1 cellular context compared by ENCODE assay signal in the genomic region with DNA sequence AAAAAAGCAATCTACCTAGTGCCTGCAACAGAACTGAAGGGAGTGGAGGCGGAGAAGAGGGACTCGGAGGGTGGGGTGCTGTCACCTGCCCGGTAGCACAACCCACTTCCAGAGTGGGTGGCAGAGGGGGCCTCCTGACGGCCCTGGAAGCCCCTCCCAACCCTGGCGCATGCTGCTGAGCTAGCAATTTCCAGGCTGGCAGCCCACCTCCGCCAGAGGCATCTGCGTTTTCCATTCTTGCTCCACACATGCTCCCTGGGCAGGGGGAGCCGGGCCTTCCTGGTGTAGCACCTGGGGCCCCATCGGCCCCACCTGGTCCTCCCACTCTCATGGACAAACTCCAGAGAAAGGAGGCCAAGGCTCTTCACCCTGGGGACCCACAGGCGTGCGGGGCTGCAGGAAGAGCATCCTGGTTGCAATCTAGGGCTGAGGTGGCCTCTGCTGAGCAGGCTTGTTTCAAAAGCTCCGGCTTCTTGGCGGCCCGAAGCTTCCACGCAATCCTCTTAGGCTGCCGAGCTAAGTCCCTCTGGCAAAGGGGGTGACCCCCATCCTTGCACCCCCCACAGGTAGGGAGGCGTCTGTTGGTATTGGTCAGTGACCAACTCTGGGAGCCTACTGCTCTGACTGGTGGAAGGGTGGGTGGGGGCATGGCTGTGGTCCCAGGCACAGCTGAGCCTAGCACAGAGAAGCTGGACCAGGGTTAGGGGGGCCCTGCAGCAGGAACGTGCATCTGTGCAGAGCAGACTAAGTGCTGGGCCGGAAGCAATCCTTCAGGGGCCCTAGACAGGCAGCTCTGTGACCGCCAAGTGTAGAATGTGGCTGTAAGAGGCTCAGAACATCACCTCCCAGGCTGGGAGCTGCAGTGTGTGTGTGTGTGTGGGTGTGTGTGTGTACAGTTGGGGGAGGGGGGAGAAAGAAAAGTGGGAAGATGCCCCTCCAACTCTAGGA.
TF ChIP-seq lines count a peak whose summit lies in the region.

No MANE protein-coding gene starts in this region.

TF ChIP-seq in HepG2, 621 proteins besides CTCF, POLR2A, EP300 and RAD21 (continued from another document and continues in another):
- TF ChIP-seq, protein P1, sequence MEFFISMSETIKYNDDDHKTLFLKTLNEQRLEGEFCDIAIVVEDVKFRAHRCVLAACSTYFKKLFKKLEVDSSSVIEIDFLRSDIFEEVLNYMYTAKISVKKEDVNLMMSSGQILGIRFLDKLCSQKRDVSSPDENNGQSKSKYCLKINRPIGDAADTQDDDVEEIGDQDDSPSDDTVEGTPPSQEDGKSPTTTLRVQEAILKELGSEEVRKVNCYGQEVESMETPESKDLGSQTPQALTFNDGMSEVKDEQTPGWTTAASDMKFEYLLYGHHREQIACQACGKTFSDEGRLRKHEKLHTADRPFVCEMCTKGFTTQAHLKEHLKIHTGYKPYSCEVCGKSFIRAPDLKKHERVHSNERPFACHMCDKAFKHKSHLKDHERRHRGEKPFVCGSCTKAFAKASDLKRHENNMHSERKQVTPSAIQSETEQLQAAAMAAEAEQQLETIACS (CRISPR knock-in tag; IDR thresholded peaks at IDR 0.05): no peak
- no peak for TF ChIP-seq KDM3A (CRISPR knock-in tag; IDR thresholded peaks at IDR 0.05; ENCODE audit: low read depth)
- TF ChIP-seq, protein P2, sequence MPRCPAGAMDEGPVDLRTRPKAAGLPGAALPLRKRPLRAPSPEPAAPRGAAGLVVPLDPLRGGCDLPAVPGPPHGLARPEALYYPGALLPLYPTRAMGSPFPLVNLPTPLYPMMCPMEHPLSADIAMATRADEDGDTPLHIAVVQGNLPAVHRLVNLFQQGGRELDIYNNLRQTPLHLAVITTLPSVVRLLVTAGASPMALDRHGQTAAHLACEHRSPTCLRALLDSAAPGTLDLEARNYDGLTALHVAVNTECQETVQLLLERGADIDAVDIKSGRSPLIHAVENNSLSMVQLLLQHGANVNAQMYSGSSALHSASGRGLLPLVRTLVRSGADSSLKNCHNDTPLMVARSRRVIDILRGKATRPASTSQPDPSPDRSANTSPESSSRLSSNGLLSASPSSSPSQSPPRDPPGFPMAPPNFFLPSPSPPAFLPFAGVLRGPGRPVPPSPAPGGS (CRISPR knock-in tag; IDR thresholded peaks at IDR 0.05): peak; percentile 22; the same call in 1 of the 2 replicates
- no peak for TF ChIP-seq GTF3A (CRISPR knock-in tag; conservative IDR thresholded peaks at IDR 0.05)
- TF ChIP-seq, protein P3, sequence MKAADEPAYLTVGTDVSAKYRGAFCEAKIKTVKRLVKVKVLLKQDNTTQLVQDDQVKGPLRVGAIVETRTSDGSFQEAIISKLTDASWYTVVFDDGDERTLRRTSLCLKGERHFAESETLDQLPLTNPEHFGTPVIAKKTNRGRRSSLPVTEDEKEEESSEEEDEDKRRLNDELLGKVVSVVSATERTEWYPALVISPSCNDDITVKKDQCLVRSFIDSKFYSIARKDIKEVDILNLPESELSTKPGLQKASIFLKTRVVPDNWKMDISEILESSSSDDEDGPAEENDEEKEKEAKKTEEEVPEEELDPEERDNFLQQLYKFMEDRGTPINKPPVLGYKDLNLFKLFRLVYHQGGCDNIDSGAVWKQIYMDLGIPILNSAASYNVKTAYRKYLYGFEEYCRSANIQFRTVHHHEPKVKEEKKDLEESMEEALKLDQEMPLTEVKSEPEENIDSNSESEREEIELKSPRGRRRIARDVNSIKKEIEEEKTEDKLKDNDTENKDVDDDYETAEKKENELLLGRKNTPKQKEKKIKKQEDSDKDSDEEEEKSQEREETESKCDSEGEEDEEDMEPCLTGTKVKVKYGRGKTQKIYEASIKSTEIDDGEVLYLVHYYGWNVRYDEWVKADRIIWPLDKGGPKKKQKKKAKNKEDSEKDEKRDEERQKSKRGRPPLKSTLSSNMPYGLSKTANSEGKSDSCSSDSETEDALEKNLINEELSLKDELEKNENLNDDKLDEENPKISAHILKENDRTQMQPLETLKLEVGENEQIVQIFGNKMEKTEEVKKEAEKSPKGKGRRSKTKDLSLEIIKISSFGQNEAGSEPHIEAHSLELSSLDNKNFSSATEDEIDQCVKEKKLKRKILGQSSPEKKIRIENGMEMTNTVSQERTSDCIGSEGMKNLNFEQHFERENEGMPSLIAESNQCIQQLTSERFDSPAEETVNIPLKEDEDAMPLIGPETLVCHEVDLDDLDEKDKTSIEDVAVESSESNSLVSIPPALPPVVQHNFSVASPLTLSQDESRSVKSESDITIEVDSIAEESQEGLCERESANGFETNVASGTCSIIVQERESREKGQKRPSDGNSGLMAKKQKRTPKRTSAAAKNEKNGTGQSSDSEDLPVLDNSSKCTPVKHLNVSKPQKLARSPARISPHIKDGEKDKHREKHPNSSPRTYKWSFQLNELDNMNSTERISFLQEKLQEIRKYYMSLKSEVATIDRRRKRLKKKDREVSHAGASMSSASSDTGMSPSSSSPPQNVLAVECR (CRISPR knock-in tag; IDR thresholded peaks at IDR 0.05; ENCODE audit: borderline replicate concordance): 0 out of 2 replicates have a peak, but pooled peaks have one; percentile 34
- TF ChIP-seq NONO (IDR thresholded peaks at IDR 0.05): no peak
- no peak for TF ChIP-seq NONO (CRISPR knock-in tag; conservative IDR thresholded peaks at IDR 0.05)
- TF ChIP-seq RBM39 (IDR thresholded peaks at IDR 0.05; ENCODE audit: low read depth, low read length, poor library complexity, severe bottlenecking): peak; percentile 18
- TF ChIP-seq, protein P4, sequence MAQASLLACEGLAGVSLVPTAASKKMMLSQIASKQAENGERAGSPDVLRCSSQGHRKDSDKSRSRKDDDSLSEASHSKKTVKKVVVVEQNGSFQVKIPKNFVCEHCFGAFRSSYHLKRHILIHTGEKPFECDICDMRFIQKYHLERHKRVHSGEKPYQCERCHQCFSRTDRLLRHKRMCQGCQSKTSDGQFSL (CRISPR knock-in tag; IDR thresholded peaks at IDR 0.05): 0 out of 2 replicates have a peak, but pooled peaks have one; percentile 36
- TF ChIP-seq ETV5 (CRISPR knock-in tag; IDR thresholded peaks at IDR 0.05; ENCODE audit: borderline replicate concordance): peak; percentile 36; the same call in 1 of the 2 replicates
- no peak for TF ChIP-seq ZNF749 (CRISPR knock-in tag; IDR thresholded peaks at IDR 0.05; ENCODE audit: borderline replicate concordance)
- peak; percentile 68 to 77 for TF ChIP-seq MAFK (conservative IDR thresholded peaks at IDR 0.05 in 1 of 2, IDR thresholded peaks at IDR 0.05 in 1 of 2; ENCODE audit: low read length in 2 of 2)
- no peak for TF ChIP-seq ZNF605 (CRISPR knock-in tag; IDR thresholded peaks at IDR 0.05)
- TF ChIP-seq ZNF737 (CRISPR knock-in tag; IDR thresholded peaks at IDR 0.05; ENCODE audit: borderline replicate concordance): no peak
- TF ChIP-seq ZNF543 (CRISPR knock-in tag; IDR thresholded peaks at IDR 0.05): no peak
- TF ChIP-seq, protein P5, sequence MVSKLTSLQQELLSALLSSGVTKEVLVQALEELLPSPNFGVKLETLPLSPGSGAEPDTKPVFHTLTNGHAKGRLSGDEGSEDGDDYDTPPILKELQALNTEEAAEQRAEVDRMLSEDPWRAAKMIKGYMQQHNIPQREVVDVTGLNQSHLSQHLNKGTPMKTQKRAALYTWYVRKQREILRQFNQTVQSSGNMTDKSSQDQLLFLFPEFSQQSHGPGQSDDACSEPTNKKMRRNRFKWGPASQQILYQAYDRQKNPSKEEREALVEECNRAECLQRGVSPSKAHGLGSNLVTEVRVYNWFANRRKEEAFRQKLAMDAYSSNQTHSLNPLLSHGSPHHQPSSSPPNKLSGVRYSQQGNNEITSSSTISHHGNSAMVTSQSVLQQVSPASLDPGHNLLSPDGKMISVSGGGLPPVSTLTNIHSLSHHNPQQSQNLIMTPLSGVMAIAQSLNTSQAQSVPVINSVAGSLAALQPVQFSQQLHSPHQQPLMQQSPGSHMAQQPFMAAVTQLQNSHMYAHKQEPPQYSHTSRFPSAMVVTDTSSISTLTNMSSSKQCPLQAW (CRISPR knock-in tag; IDR thresholded peaks at IDR 0.05): no peak
- peak; percentile 18; the same call in 1 of the 2 replicates for TF ChIP-seq SAP130 (CRISPR knock-in tag; IDR thresholded peaks at IDR 0.05; ENCODE audit: low read depth)
- TF ChIP-seq SRSF4 (IDR thresholded peaks at IDR 0.05; ENCODE audit: low read depth, low read length, poor library complexity, severe bottlenecking): no peak
- TF ChIP-seq, protein P6, sequence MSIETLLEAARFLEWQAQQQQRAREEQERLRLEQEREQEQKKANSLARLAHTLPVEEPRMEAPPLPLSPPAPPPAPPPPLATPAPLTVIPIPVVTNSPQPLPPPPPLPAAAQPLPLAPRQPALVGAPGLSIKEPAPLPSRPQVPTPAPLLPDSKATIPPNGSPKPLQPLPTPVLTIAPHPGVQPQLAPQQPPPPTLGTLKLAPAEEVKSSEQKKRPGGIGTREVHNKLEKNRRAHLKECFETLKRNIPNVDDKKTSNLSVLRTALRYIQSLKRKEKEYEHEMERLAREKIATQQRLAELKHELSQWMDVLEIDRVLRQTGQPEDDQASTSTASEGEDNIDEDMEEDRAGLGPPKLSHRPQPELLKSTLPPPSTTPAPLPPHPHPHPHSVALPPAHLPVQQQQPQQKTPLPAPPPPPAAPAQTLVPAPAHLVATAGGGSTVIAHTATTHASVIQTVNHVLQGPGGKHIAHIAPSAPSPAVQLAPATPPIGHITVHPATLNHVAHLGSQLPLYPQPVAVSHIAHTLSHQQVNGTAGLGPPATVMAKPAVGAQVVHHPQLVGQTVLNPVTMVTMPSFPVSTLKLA (IDR thresholded peaks at IDR 0.05): no peak
- TF ChIP-seq ZNF577 (CRISPR knock-in tag; IDR thresholded peaks at IDR 0.05; ENCODE audit: borderline replicate concordance, low read depth): no peak
- TF ChIP-seq, protein P7, sequence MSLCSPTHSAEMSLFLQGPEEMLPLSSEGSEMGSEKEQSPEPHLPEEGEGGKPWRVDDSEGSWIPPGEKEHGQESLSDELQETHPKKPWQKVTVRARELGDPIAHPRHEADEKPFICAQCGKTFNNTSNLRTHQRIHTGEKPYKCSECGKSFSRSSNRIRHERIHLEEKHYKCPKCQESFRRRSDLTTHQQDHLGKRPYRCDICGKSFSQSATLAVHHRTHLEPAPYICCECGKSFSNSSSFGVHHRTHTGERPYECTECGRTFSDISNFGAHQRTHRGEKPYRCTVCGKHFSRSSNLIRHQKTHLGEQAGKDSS (CRISPR knock-in tag; IDR thresholded peaks at IDR 0.05; ENCODE audit: borderline replicate concordance, low read depth): no peak
- TF ChIP-seq TGIF2 (CRISPR knock-in tag; IDR thresholded peaks at IDR 0.05): 0 out of 2 replicates have a peak, but pooled peaks have one; percentile 38
- TF ChIP-seq, protein P8, sequence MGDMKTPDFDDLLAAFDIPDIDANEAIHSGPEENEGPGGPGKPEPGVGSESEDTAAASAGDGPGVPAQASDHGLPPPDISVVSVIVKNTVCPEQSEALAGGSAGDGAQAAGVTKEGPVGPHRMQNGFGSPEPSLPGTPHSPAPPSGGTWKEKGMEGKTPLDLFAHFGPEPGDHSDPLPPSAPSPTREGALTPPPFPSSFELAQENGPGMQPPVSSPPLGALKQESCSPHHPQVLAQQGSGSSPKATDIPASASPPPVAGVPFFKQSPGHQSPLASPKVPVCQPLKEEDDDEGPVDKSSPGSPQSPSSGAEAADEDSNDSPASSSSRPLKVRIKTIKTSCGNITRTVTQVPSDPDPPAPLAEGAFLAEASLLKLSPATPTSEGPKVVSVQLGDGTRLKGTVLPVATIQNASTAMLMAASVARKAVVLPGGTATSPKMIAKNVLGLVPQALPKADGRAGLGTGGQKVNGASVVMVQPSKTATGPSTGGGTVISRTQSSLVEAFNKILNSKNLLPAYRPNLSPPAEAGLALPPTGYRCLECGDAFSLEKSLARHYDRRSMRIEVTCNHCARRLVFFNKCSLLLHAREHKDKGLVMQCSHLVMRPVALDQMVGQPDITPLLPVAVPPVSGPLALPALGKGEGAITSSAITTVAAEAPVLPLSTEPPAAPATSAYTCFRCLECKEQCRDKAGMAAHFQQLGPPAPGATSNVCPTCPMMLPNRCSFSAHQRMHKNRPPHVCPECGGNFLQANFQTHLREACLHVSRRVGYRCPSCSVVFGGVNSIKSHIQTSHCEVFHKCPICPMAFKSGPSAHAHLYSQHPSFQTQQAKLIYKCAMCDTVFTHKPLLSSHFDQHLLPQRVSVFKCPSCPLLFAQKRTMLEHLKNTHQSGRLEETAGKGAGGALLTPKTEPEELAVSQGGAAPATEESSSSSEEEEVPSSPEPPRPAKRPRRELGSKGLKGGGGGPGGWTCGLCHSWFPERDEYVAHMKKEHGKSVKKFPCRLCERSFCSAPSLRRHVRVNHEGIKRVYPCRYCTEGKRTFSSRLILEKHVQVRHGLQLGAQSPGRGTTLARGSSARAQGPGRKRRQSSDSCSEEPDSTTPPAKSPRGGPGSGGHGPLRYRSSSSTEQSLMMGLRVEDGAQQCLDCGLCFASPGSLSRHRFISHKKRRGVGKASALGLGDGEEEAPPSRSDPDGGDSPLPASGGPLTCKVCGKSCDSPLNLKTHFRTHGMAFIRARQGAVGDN (CRISPR knock-in tag; IDR thresholded peaks at IDR 0.05): peak; percentile 48
- no peak for TF ChIP-seq PITX1 (CRISPR knock-in tag; IDR thresholded peaks at IDR 0.05)
- TF ChIP-seq, protein P9, sequence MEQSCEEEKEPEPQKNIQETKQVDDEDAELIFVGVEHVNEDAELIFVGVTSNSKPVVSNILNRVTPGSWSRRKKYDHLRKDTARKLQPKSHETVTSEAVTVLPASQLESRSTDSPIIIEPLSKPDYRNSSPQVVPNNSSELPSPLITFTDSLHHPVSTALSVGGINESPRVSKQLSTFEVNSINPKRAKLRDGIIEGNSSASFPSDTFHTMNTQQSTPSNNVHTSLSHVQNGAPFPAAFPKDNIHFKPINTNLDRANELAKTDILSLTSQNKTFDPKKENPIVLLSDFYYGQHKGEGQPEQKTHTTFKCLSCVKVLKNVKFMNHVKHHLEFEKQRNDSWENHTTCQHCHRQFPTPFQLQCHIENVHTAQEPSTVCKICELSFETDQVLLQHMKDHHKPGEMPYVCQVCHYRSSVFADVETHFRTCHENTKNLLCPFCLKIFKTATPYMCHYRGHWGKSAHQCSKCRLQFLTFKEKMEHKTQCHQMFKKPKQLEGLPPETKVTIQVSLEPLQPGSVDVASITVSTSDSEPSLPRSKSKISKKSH (CRISPR knock-in tag; IDR thresholded peaks at IDR 0.05; ENCODE audit: borderline replicate concordance): no peak
- TF ChIP-seq TEAD2 (CRISPR knock-in tag; IDR thresholded peaks at IDR 0.05): no peak
- TF ChIP-seq ZBTB20 (CRISPR knock-in tag; IDR thresholded peaks at IDR 0.05; ENCODE audit: borderline replicate concordance, low read depth): no peak
- no peak for TF ChIP-seq ISL2 (CRISPR knock-in tag; IDR thresholded peaks at IDR 0.05)
